ENCODE assay signal across 9 cellular contexts in the genomic region with DNA sequence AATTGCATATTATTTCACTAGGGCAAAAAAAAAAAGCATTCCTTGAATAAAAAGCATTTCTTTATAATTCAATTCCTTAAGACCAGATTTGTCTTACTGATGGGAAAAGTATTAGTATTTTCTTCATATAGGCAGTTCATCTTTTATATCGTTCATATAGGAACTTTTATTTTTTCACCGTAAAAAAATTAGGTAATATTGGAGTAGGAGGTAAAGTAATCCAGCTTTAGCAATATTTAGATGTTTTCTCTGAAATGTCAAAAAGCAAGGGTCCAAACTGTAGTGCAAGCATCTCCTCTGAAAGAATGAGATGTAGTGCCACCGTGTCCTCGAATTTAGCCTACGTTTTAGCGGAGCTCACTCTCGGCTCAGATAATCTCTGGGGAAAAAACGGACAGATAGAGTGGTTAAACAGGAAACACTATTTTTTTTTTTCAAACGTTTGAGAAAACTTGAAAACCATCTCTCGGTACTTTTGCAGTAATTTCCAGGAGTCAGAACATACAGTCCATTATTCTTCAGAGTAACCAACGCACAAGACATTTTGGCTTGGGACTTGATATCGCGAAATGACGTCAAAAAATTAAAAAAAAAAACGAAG. TPM values are rescaled to one million over a fixed set of nuclear protein-coding genes. Genes with fewer than 3 reads are reported as not detected.
A peak's percentile ranks its signal among the peaks of the same experiment; 100 is the strongest.
DNase-seq lines count a peak whose midpoint lies in the region; ATAC-seq, FAIRE-seq and TF ChIP-seq lines count a peak whose summit lies in the region.
"Had no signal": no experiment of that assay in that cellular context is flagged by ENCODE, and none has a peak within 500 bp of the region (broad histone marks: within the 10 kb centered on the region; RNA-seq: fewer than 3 reads in every experiment).

No MANE protein-coding gene starts in this region.

- DNase-seq in DMS 273 treated with DMSO at 0.1 percent for 48 hours (lab: John Stamatoyannopoulos, UW), result peak; percentile 14
- no peak for DNase-seq in DMS 273 (lab: John Stamatoyannopoulos, UW; ENCODE audit: unreplicated experiment)
- DNase-seq in RWPE1 (ENCODE audit: low spot score), result no peak
- no peak for DNase-seq in epithelial cell of proximal tubule (ENCODE audit: low read depth)
- peak; percentile 82 for DNase-seq in pons (ENCODE audit: low spot score)
- no peak for DNase-seq in OCI-M1 (lab: John Stamatoyannopoulos, UW)
- no peak for DNase-seq in D721Med (ENCODE audit: insufficient read length, low spot score)

- ATAC-seq in HG02970 (IDR thresholded peaks at IDR 0.05; ENCODE audit: low FRiP score, unreplicated experiment), result no peak

- CTCF ChIA-PET in RWPE1 (lab: Yijun Ruan, JAX), result interaction anchor here (0.7 kb wide), 2 partner anchors 85 to 152 kb away, joined by 3 to 4 read pairs; no protein-coding TSS in a partner anchor

- H3K4me3 ChIP-seq in epithelial cell of proximal tubule (ENCODE audit: low read depth, low read length), result peak overlapping the region; percentile 75

- peak overlapping the region; percentile 81 for H3K27ac ChIP-seq in RWPE1

- TF ChIP-seq CTCF in RWPE1 (conservative IDR thresholded peaks at IDR 0.05; ENCODE audit: low read depth) (no peak), epithelial cell of proximal tubule (conservative IDR thresholded peaks at IDR 0.05; ENCODE audit: low read depth, low read length) (no peak), D721Med (IDR thresholded peaks at IDR 0.05; ENCODE audit: insufficient read depth, missing control alignments) (no peak)

- POLR2A ChIA-PET in RWPE1 (lab: Yijun Ruan, JAX; ENCODE audit: low non-redundant PET), result interaction anchor here (0.9 kb wide), 1 partner anchor 337 kb away, joined by 3 read pairs; no protein-coding TSS in a partner anchor

- no peak for FAIRE-seq in D721Med (lab: Jason Lieb, UNC)
- FAIRE-seq: A204.1 had no signal

RNA-seq across cellular contexts. Expression of a gene that starts 5.4 kb away (rescaled TPM):
- 0.07 TPM in 1 of 2 replicates, not detected in the other for total RNA-seq in epithelial cell of proximal tubule

RNA-seq across cellular contexts. Expression of a gene that starts 19.0 kb away (rescaled TPM):
- total RNA-seq in epithelial cell of proximal tubule, result 29.6 and 37.2 TPM in 2 replicates

RNA-seq across cellular contexts. Expression of a gene that starts 23.7 kb away (rescaled TPM):
- total RNA-seq in epithelial cell of proximal tubule, result 41.7 and 43.8 TPM in 2 replicates

Comparison
In these comparisons a context has a peak if more than half of its experiments do, and no peak if none do; other contexts are left out.
1. DNase-seq: peak in DMS 273 treated with DMSO at 0.1 percent for 48 hours (single experiment) and pons (single experiment); none in DMS 273 (single experiment), RWPE1 (single experiment), epithelial cell of proximal tubule (single experiment), OCI-M1 (single experiment) and D721Med (single experiment).